In the genomic region with DNA sequence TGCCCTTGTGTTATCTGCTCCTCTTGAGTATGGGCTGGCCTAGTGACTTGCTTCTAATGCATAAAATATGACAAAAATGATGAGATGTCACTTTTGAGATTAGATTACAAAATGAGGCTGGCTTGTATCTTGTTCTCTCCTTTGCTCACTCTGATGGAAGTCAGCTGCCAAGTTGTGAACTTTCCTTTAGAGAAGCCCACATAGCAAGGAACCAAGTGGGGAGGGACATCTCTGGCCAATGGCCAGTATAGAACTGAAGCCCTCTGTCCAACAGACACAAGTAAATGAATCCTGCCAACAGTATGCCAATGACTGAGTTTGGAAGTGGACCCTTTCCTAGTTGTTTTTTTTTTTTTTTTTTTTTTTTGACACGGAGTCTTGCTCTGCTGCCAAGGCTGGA, we compare ENCODE assay signal across 1 cellular context.
TF ChIP-seq lines count a peak whose summit lies in the region.

No MANE protein-coding gene starts in this region.

TF ChIP-seq in K562, 482 proteins besides CTCF, POLR2A, EP300 and RAD21:
- peak; percentile 27; the same call in 1 of the 2 replicates for TF ChIP-seq C11orf30 (IDR thresholded peaks at IDR 0.05; ENCODE audit: low read depth)
- TF ChIP-seq ZNF3 (CRISPR knock-in tag; IDR thresholded peaks at IDR 0.05) = no peak
- TF ChIP-seq MAFG (tag; conservative IDR thresholded peaks at IDR 0.05) = 0 out of 2 replicates have a peak, but pooled peaks have one; percentile 14
- peak; percentile 56 for TF ChIP-seq ZNF316 (IDR thresholded peaks at IDR 0.05)
